Comparison of ENCODE assay signal across 1 cellular context in genomic region chr14:80954771-80955299, GRCh38.
A peak's percentile ranks its signal among the peaks of the same experiment; 100 is the strongest.
TF ChIP-seq lines count a peak whose summit lies in the region.

No MANE protein-coding gene starts in this region.

TF ChIP-seq in HepG2, 621 proteins besides CTCF, POLR2A, EP300 and RAD21 (continued from another document and continues in another):
- TF ChIP-seq MLXIP (CRISPR knock-in tag; IDR thresholded peaks at IDR 0.05; ENCODE audit: borderline replicate concordance) (no peak), ZNF737 (CRISPR knock-in tag; IDR thresholded peaks at IDR 0.05; ENCODE audit: borderline replicate concordance) (no peak), ZNF512 (CRISPR knock-in tag; IDR thresholded peaks at IDR 0.05) (no peak), KDM3A (CRISPR knock-in tag; IDR thresholded peaks at IDR 0.05; ENCODE audit: low read depth) (0 out of 2 replicates have a peak, but pooled peaks have one; percentile 51), STAT5B (CRISPR knock-in tag; IDR thresholded peaks at IDR 0.05) (no peak), ZNF468 (CRISPR knock-in tag; IDR thresholded peaks at IDR 0.05) (no peak), AKAP8 (CRISPR knock-in tag; IDR thresholded peaks at IDR 0.05) (no peak), ZNF331 (CRISPR knock-in tag; IDR thresholded peaks at IDR 0.05) (peak; percentile 16; the same call in 1 of the 2 replicates), ZNF234 (CRISPR knock-in tag; conservative IDR thresholded peaks at IDR 0.05) (no peak), CEBPG (CRISPR knock-in tag; IDR thresholded peaks at IDR 0.05) (no peak), NFRKB (IDR thresholded peaks at IDR 0.05) (no peak), ZNF614 (CRISPR knock-in tag; IDR thresholded peaks at IDR 0.05; ENCODE audit: borderline replicate concordance) (no peak), ZNF510 (CRISPR knock-in tag; IDR thresholded peaks at IDR 0.05; ENCODE audit: low read depth) (no peak), SMARCC2 (IDR thresholded peaks at IDR 0.05) (no peak), JDP2 (CRISPR knock-in tag; IDR thresholded peaks at IDR 0.05; ENCODE audit: borderline replicate concordance) (no peak), ZNF224 (CRISPR knock-in tag; IDR thresholded peaks at IDR 0.05) (no peak), ZNF205 (CRISPR knock-in tag; IDR thresholded peaks at IDR 0.05) (no peak), ATF7 (IDR thresholded peaks at IDR 0.05) (no peak), ATF7 (CRISPR knock-in tag; IDR thresholded peaks at IDR 0.05) (no peak), SYNCRIP (IDR thresholded peaks at IDR 0.05; ENCODE audit: insufficient read depth, low read depth, low read length) (no peak), PRDM15 (CRISPR knock-in tag; IDR thresholded peaks at IDR 0.05) (no peak), ZNF263 (CRISPR knock-in tag; IDR thresholded peaks at IDR 0.05) (no peak), TEAD3 (CRISPR knock-in tag; optimal IDR thresholded peaks at IDR 0.05; ENCODE audit: borderline replicate concordance) (peak; percentile 46), ZC3H4 (CRISPR knock-in tag; IDR thresholded peaks at IDR 0.05; ENCODE audit: borderline replicate concordance) (no peak), HMGXB4 (CRISPR knock-in tag; IDR thresholded peaks at IDR 0.05; ENCODE audit: borderline replicate concordance in 1 of 2, low read depth in 1 of 2) (peak in 1 of 2 experiments; percentile 54; a peak in 2 of 4 replicates), ZNF260 (CRISPR knock-in tag; IDR thresholded peaks at IDR 0.05; ENCODE audit: borderline replicate concordance, low read depth) (no peak), ZFP36L1 (CRISPR knock-in tag; IDR thresholded peaks at IDR 0.05) (no peak), GPN1 (CRISPR knock-in tag; IDR thresholded peaks at IDR 0.05; ENCODE audit: borderline replicate concordance) (no peak)
- TF ChIP-seq, protein P1, sequence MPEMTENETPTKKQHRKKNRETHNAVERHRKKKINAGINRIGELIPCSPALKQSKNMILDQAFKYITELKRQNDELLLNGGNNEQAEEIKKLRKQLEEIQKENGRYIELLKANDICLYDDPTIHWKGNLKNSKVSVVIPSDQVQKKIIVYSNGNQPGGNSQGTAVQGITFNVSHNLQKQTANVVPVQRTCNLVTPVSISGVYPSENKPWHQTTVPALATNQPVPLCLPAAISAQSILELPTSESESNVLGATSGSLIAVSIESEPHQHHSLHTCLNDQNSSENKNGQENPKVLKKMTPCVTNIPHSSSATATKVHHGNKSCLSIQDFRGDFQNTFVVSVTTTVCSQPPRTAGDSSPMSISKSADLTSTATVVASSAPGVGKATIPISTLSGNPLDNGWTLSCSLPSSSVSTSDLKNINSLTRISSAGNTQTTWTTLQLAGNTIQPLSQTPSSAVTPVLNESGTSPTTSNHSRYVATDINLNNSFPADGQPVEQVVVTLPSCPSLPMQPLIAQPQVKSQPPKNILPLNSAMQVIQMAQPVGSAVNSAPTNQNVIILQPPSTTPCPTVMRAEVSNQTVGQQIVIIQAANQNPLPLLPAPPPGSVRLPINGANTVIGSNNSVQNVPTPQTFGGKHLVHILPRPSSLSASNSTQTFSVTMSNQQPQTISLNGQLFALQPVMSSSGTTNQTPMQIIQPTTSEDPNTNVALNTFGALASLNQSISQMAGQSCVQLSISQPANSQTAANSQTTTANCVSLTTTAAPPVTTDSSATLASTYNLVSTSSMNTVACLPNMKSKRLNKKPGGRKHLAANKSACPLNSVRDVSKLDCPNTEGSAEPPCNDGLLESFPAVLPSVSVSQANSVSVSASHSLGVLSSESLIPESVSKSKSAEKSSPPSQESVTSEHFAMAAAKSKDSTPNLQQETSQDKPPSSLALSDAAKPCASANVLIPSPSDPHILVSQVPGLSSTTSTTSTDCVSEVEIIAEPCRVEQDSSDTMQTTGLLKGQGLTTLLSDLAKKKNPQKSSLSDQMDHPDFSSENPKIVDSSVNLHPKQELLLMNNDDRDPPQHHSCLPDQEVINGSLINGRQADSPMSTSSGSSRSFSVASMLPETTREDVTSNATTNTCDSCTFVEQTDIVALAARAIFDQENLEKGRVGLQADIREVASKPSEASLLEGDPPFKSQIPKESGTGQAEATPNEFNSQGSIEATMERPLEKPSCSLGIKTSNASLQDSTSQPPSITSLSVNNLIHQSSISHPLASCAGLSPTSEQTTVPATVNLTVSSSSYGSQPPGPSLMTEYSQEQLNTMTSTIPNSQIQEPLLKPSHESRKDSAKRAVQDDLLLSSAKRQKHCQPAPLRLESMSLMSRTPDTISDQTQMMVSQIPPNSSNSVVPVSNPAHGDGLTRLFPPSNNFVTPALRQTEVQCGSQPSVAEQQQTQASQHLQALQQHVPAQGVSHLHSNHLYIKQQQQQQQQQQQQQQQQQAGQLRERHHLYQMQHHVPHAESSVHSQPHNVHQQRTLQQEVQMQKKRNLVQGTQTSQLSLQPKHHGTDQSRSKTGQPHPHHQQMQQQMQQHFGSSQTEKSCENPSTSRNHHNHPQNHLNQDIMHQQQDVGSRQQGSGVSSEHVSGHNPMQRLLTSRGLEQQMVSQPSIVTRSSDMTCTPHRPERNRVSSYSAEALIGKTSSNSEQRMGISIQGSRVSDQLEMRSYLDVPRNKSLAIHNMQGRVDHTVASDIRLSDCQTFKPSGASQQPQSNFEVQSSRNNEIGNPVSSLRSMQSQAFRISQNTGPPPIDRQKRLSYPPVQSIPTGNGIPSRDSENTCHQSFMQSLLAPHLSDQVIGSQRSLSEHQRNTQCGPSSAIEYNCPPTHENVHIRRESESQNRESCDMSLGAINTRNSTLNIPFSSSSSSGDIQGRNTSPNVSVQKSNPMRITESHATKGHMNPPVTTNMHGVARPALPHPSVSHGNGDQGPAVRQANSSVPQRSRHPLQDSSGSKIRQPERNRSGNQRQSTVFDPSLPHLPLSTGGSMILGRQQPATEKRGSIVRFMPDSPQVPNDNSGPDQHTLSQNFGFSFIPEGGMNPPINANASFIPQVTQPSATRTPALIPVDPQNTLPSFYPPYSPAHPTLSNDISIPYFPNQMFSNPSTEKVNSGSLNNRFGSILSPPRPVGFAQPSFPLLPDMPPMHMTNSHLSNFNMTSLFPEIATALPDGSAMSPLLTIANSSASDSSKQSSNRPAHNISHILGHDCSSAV (CRISPR knock-in tag; IDR thresholded peaks at IDR 0.05; ENCODE audit: borderline replicate concordance), result no peak
- TF ChIP-seq, protein P2, sequence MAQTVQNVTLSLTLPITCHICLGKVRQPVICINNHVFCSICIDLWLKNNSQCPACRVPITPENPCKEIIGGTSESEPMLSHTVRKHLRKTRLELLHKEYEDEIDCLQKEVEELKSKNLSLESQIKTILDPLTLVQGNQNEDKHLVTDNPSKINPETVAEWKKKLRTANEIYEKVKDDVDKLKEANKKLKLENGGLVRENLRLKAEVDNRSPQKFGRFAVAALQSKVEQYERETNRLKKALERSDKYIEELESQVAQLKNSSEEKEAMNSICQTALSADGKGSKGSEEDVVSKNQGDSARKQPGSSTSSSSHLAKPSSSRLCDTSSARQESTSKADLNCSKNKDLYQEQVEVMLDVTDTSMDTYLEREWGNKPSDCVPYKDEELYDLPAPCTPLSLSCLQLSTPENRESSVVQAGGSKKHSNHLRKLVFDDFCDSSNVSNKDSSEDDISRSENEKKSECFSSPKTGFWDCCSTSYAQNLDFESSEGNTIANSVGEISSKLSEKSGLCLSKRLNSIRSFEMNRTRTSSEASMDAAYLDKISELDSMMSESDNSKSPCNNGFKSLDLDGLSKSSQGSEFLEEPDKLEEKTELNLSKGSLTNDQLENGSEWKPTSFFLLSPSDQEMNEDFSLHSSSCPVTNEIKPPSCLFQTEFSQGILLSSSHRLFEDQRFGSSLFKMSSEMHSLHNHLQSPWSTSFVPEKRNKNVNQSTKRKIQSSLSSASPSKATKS (CRISPR knock-in tag; IDR thresholded peaks at IDR 0.05), result no peak
- TF ChIP-seq, protein P3, sequence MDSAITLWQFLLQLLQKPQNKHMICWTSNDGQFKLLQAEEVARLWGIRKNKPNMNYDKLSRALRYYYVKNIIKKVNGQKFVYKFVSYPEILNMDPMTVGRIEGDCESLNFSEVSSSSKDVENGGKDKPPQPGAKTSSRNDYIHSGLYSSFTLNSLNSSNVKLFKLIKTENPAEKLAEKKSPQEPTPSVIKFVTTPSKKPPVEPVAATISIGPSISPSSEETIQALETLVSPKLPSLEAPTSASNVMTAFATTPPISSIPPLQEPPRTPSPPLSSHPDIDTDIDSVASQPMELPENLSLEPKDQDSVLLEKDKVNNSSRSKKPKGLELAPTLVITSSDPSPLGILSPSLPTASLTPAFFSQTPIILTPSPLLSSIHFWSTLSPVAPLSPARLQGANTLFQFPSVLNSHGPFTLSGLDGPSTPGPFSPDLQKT (CRISPR knock-in tag; IDR thresholded peaks at IDR 0.05; ENCODE audit: borderline replicate concordance), result no peak
